Comparison of ENCODE assay signal across 8 cellular contexts in the genomic region with DNA sequence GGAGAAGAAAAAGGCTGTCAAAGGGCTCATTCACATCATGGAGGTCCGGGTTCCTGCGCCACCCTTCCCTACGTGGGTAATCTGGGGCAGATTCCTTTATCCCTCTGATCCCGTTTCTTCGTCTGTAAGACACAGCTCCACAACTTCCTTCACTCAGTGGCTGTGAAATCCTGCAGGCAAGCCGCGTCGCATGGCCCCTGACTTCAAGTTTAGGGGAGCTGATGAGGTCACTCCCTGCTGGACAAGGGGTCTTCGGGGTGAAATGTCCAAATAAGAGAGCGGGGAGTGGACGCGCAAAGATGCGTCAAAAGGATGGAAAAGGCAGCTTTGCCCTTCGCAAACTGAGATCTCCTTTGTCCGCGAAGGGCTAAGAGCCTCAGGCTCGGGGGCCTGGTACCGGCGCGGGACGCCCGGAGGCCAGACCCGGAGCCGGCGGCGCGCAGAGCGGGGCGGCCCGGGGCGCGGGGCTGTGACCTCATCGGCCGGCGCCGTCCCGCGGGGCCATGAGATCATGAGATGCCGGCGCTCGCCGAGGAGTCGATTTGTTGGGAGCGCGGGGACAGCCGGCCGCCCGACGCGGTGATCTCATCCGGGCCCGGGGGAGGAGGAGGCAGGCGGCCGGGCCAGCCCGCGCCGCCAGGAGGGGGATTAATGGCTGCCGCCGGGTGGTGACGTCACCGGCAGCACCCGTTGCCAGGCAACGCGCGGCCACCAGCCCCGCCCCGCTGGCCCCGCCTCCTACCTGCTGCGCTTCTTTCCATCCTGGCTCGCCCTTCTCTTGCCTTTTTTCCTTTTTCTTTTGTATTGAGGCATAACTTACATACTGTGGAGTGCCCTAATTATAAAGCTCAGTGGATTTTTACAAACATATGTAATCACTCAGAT.
A peak's percentile ranks its signal among the peaks of the same experiment; 100 is the strongest.
DNase-seq lines count a peak whose midpoint lies in the region; ATAC-seq, FAIRE-seq and TF ChIP-seq lines count a peak whose summit lies in the region.

No MANE protein-coding gene starts in this region.

- H3K9me3 ChIP-seq in right atrium auricular region (no peaks in the 10 kb centered on the region), psoas muscle (no peaks in the 10 kb centered on the region)

- 1% methylated on average over 48 to 70 of the region's 70 CpGs for WGBS in psoas muscle, 3 donors

- in situ Hi-C loops in GM13976 (cut with MboI; ENCODE audit: low sequenced_read_pairs, unreplicated experiment) = no loop called here

- H3K36me3 ChIP-seq in right atrium auricular region (no peaks in the 10 kb centered on the region), psoas muscle (ENCODE audit: insufficient read depth in 1 of 2, low read depth in 1 of 2) (no peaks in the 10 kb centered on the region)

- no peaks in the 10 kb centered on the region for H3K27me3 ChIP-seq in right atrium auricular region
- H3K27me3 ChIP-seq in psoas muscle (ENCODE audit: insufficient read depth in 3 of 3, low read length in 2 of 3) = no peaks in the 10 kb centered on the region

- H3K4me1 ChIP-seq in right atrium auricular region (peaks cover 0 to 12% of the 10 kb centered on the region in 2 donors), psoas muscle (peaks cover 10% of the 10 kb centered on the region)

- DNase-seq in GM13976 (ENCODE audit: low spot score) (peak; percentile 99), NCI-H1436 treated with DMSO at 0.1 percent for 48 hours (lab: John Stamatoyannopoulos, UW) (peak; percentile 58), T-helper 1 cell (peak; percentile 87 to 94 (median 89)), amygdala (lab: John Stamatoyannopoulos, UW) (peak; percentile 14 to 94 (median 82)), right atrium auricular region (ENCODE audit: low spot score) (peak; percentile 94), psoas muscle (peak; percentile 92 to 97), urothelium cell line (ENCODE audit: low spot score) (peak; percentile 99)

- ATAC-seq in HG02840 (IDR thresholded peaks at IDR 0.05; ENCODE audit: low FRiP score, unreplicated experiment) = peak; percentile 88
- peak; percentile 98 to 99 (median 99) for ATAC-seq in psoas muscle

- TF ChIP-seq CTCF in GM13976 (IDR thresholded peaks at IDR 0.05; ENCODE audit: borderline replicate concordance, control extremely low read depth, extremely low read depth, insufficient read depth, missing control alignments) = no peak
- no peak for TF ChIP-seq CTCF in right atrium auricular region (IDR thresholded peaks at IDR 0.05)
- no peak for TF ChIP-seq CTCF in psoas muscle (IDR thresholded peaks at IDR 0.05)

- intact Hi-C loops in psoas muscle (cut with DNase I) = loop anchor here (5.0 kb wide), 2 partner anchors 82 to 867 kb away; a partner anchor contains a TSS

- H3K4me3 ChIP-seq in right atrium auricular region = peak overlapping the region; percentile 56 to 72
- peak overlapping the region; percentile 83 for H3K4me3 ChIP-seq in psoas muscle

- peak; percentile 88 for FAIRE-seq in urothelium cell line (lab: Jason Lieb, UNC)

- H3K27ac ChIP-seq in right atrium auricular region (peak overlapping the region; percentile 92 to 96), psoas muscle (peak overlapping the region; percentile 94)

Comparison
In these comparisons a context has a peak if more than half of its experiments do, and no peak if none do; other contexts are left out.
1. Peak in every context shown above with its lines: DNase-seq, ATAC-seq, H3K4me3 ChIP-seq and H3K27ac ChIP-seq.